8 cellular contexts compared by ENCODE assay signal in genomic region chr2:164430166-164430783, GRCh38.
DNase-seq lines count a peak whose midpoint lies in the region; ATAC-seq, FAIRE-seq and TF ChIP-seq lines count a peak whose summit lies in the region.

No MANE protein-coding gene starts in this region.

- no peak overlapping the region for H3K27ac ChIP-seq in A549

- ATAC-seq in A549 (peak; percentile 84 to 85; a peak in 5 of 6 replicates), SK-N-SH treated with all-trans-retinoic acid at 6 μM for 48 hours (peak; percentile 88; the same call in 2 of the 3 replicates)

- no peak for TF ChIP-seq POLR2A in A549 (IDR thresholded peaks at IDR 0.05; ENCODE audit: low read length)

- no peak overlapping the region for H3K27ac Mint-ChIP-seq in mesothelial cell of epicardium

- FAIRE-seq in A549 (lab: Jason Lieb, UNC): peak; percentile 54

- peak; percentile 81 to 83 for TF ChIP-seq RAD21 in A549 (conservative IDR thresholded peaks at IDR 0.05 in 1 of 2, IDR thresholded peaks at IDR 0.05 in 1 of 2)

- H3K9me3 ChIP-seq in A549: no peaks in the 10 kb centered on the region

- H3K4me1 ChIP-seq in A549: no peaks in the 10 kb centered on the region

- DNase-seq in A549 (ENCODE audit: low read depth in 1 of 2, low spot score in 1 of 2): peak; percentile 5 to 41
- DNase-seq in LHCN-M2 (ENCODE audit: low read depth): peak; percentile 35
- peak; percentile 36 for DNase-seq in foreskin melanocyte
- peak; percentile 47 for DNase-seq in smooth muscle cell of the brain vasculature (ENCODE audit: low read depth, low spot score)
- no peak for DNase-seq in mesothelial cell of epicardium (ENCODE audit: low spot score in 2 of 2, unreplicated experiment in 2 of 2)
- no peak for DNase-seq in ureter (ENCODE audit: low spot score)

- POLR2A ChIA-PET in A549 (lab: Yijun Ruan, JAX): no interaction called here

- no peak overlapping the region for H3K4me3 Mint-ChIP-seq in mesothelial cell of epicardium

- no peak overlapping the region for H3K4me2 ChIP-seq in A549

- H3K4me1 Mint-ChIP-seq in mesothelial cell of epicardium: no peaks in the 10 kb centered on the region

- no peak overlapping the region for H3K4me3 ChIP-seq in A549

- H3K36me3 Mint-ChIP-seq in mesothelial cell of epicardium: no peaks in the 10 kb centered on the region

- WGBS in A549 (ENCODE audit: missing lambda C conversion rate): 62% methylated on average over 3 of the region's 3 CpGs

- CTCF ChIA-PET in A549 (lab: Yijun Ruan, JAX): interaction anchor here (0.6 to 1.4 kb wide), 8 partner anchors 13 to 1275 kb away, joined by 3 to 5 read pairs (median 4); no protein-coding TSS in a partner anchor

- TF ChIP-seq EP300 in A549 (IDR thresholded peaks at IDR 0.05): no peak

- TF ChIP-seq CTCF in A549 (IDR thresholded peaks at IDR 0.05) (peak; percentile 91), GM12873 (IDR thresholded peaks at IDR 0.05; ENCODE audit: insufficient read depth, low read depth, low read length, missing control alignments) (peak; percentile 47), mesothelial cell of epicardium (IDR thresholded peaks at IDR 0.05; ENCODE audit: unreplicated experiment) (no peak)

- H3K9me3 Mint-ChIP-seq in mesothelial cell of epicardium: peaks cover 5% of the 10 kb centered on the region

- H3K27me3 Mint-ChIP-seq in mesothelial cell of epicardium (ENCODE audit: low read depth): no peaks in the 10 kb centered on the region

TF ChIP-seq in A549, 52 proteins besides CTCF, POLR2A, EP300 and RAD21:
- no peak for TF ChIP-seq ZC3H11A (IDR thresholded peaks at IDR 0.05)
- no peak for TF ChIP-seq RCOR1 (IDR thresholded peaks at IDR 0.05; ENCODE audit: low read depth, low read length)
- no peak for TF ChIP-seq MAZ (IDR thresholded peaks at IDR 0.05; ENCODE audit: borderline replicate concordance, low read depth, low read length)
- no peak for TF ChIP-seq MYC (IDR thresholded peaks at IDR 0.05; ENCODE audit: borderline replicate concordance, low read length)
- TF ChIP-seq HOXA7 (CRISPR knock-in tag; IDR thresholded peaks at IDR 0.05): no peak
- no peak for TF ChIP-seq MAX (IDR thresholded peaks at IDR 0.05)
- TF ChIP-seq SMC3 (IDR thresholded peaks at IDR 0.05): peak; percentile 81
TF ChIP-seq in A549: peak in this region for 1.

TF ChIP-seq in SK-N-SH treated with all-trans-retinoic acid at 6 μM for 48 hours, 23 proteins besides CTCF, POLR2A, EP300 and RAD21:
- no peak for TF ChIP-seq TCF4 (CRISPR knock-in tag; IDR thresholded peaks at IDR 0.05; ENCODE audit: borderline replicate concordance)
- no peak for TF ChIP-seq TOX (CRISPR knock-in tag; IDR thresholded peaks at IDR 0.05; ENCODE audit: borderline replicate concordance)
- no peak for TF ChIP-seq GLIS3 (CRISPR knock-in tag; IDR thresholded peaks at IDR 0.05)
- no peak for TF ChIP-seq POU6F1 (CRISPR knock-in tag; IDR thresholded peaks at IDR 0.05; ENCODE audit: borderline replicate concordance, low read depth)
- no peak for TF ChIP-seq ZNF70 (CRISPR knock-in tag; IDR thresholded peaks at IDR 0.05)
- no peak for TF ChIP-seq CSRNP3 (CRISPR knock-in tag; IDR thresholded peaks at IDR 0.05)
- no peak for TF ChIP-seq SNAI2 (CRISPR knock-in tag; IDR thresholded peaks at IDR 0.05)
- no peak for TF ChIP-seq BACH2 (CRISPR knock-in tag; IDR thresholded peaks at IDR 0.05; ENCODE audit: borderline replicate concordance)
- TF ChIP-seq PPARA (CRISPR knock-in tag; IDR thresholded peaks at IDR 0.05; ENCODE audit: borderline replicate concordance): no peak
- no peak for TF ChIP-seq ZNF8 (CRISPR knock-in tag; IDR thresholded peaks at IDR 0.05)
- no peak for TF ChIP-seq ZNF565 (CRISPR knock-in tag; conservative IDR thresholded peaks at IDR 0.05; ENCODE audit: low read depth)
- no peak for TF ChIP-seq ISL1 (CRISPR knock-in tag; IDR thresholded peaks at IDR 0.05)
- no peak for TF ChIP-seq RARB (CRISPR knock-in tag; IDR thresholded peaks at IDR 0.05)
- TF ChIP-seq ZFP3 (CRISPR knock-in tag; IDR thresholded peaks at IDR 0.05): no peak
- TF ChIP-seq TSHZ2 (CRISPR knock-in tag; IDR thresholded peaks at IDR 0.05): no peak
- TF ChIP-seq ARNTL (CRISPR knock-in tag; IDR thresholded peaks at IDR 0.05; ENCODE audit: borderline replicate concordance, low read depth): no peak
- TF ChIP-seq PATZ1 (CRISPR knock-in tag; IDR thresholded peaks at IDR 0.05; ENCODE audit: borderline replicate concordance): no peak

Comparison
In these comparisons a context has a peak if more than half of its experiments do, and no peak if none do; other contexts are left out.
1. DNase-seq: peak in A549 (2 of 2), LHCN-M2 (single experiment), foreskin melanocyte (single experiment) and smooth muscle cell of the brain vasculature (single experiment); none in mesothelial cell of epicardium (0 of 2) and ureter (single experiment).